ENCODE assay signal across 29 cellular contexts in genomic region chr7:27359737-27360136, GRCh38.
"Had no signal": no experiment of that assay in that cellular context is flagged by ENCODE, and none has a peak within 500 bp of the region (broad histone marks: within the 10 kb centered on the region; RNA-seq: fewer than 3 reads in every experiment).

No MANE protein-coding gene starts in this region.

- ATAC-seq: activated CD4-positive, alpha-beta T cell treated with anti-CD3 and anti-CD28 coated beads for 36 hours; activated T-helper 17 cell treated with anti-CD3 and anti-CD28 coated beads, Interleukin-2, amount 50 U/mL, for 72 hours; PC-3; T-helper 17 cell had no signal

- H3K27ac ChIP-seq: KMS-11 had no signal

- FAIRE-seq: astrocyte, RCC 7860, TTC549 had no signal

- H3K9me3 Mint-ChIP-seq: activated CD4-positive, alpha-beta memory T cell treated with anti-CD3 and anti-CD28 coated beads, Interleukin-2, amount 10 ng/mL, durations not matched to agents 7 days and 5 days; activated naive CD4-positive, alpha-beta T cell treated with anti-CD3 and anti-CD28 coated beads for 36 hours; activated T-helper 17 cell treated with anti-CD3 and anti-CD28 coated beads, Interleukin-2, amount 50 U/mL, for 72 hours; central memory CD8-positive, alpha-beta T cell had no signal

- H3K36me3 Mint-ChIP-seq: activated naive CD8-positive, alpha-beta T cell; brain; IgD-negative memory B cell had no signal

- H3K36me3 ChIP-seq: MG63 had no signal

- H3K9ac ChIP-seq: KMS-11 had no signal

- H3K4me3 Mint-ChIP-seq: activated CD4-positive, alpha-beta memory T cell treated with anti-CD3 and anti-CD28 coated beads, Interleukin-2, amount 10 ng/mL, durations not matched to agents 7 days and 5 days; activated CD4-positive, alpha-beta T cell treated with anti-CD3 and anti-CD28 coated beads for 36 hours; activated naive CD4-positive, alpha-beta T cell treated with anti-CD3 and anti-CD28 coated beads for 36 hours; activated naive CD8-positive, alpha-beta T cell; activated T-helper 17 cell treated with anti-CD3 and anti-CD28 coated beads, Interleukin-2, amount 50 U/mL, for 72 hours; brain; central memory CD8-positive, alpha-beta T cell; IgD-negative memory B cell; T-helper 17 cell had no signal

- DNase-seq: activated CD4-positive, alpha-beta memory T cell treated with anti-CD3 and anti-CD28 coated beads, Interleukin-2, amount 10 ng/mL, durations not matched to agents 7 days and 5 days; activated CD4-positive, alpha-beta T cell treated with anti-CD3 and anti-CD28 coated beads for 36 hours; activated CD4-positive, alpha-beta T cell treated with anti-CD3 and anti-CD28 coated beads, Interleukin-2, amount 50 U/mL, for 1 hour; activated gamma-delta T cell; activated naive CD4-positive, alpha-beta T cell treated with anti-CD3 and anti-CD28 coated beads for 36 hours; activated T-cell treated with anti-CD3 and anti-CD28 coated beads for 4 hours; activated T-cell treated with anti-CD3 and anti-CD28 coated beads, Interleukin-2, amount 50 U/mL, for 48 hours; amygdala; MG63; NCI-H1048; NCI-H1417; NCI-H1694 treated with DMSO at 0.1 percent for 48 hours; NCI-H2029 treated with DMSO at 0.1 percent for 48 hours; NCI-H345; NCI-H510A treated with DMSO at 0.1 percent for 48 hours; NCI-H69; PC-3; SHP77 treated with DMSO at 0.1 percent for 48 hours; T-helper 17 cell; T-helper 9 cell had no signal

- H3K4me1 Mint-ChIP-seq: activated CD4-positive, alpha-beta memory T cell treated with anti-CD3 and anti-CD28 coated beads, Interleukin-2, amount 10 ng/mL, durations not matched to agents 7 days and 5 days; activated CD4-positive, alpha-beta T cell treated with anti-CD3 and anti-CD28 coated beads for 36 hours; activated T-helper 17 cell treated with anti-CD3 and anti-CD28 coated beads, Interleukin-2, amount 50 U/mL, for 72 hours; central memory CD8-positive, alpha-beta T cell; IgD-negative memory B cell; T-helper 17 cell had no signal

- H3K9me3 ChIP-seq: MG63 had no signal

- H3K27ac Mint-ChIP-seq: activated CD4-positive, alpha-beta memory T cell treated with anti-CD3 and anti-CD28 coated beads, Interleukin-2, amount 10 ng/mL, durations not matched to agents 7 days and 5 days; activated CD4-positive, alpha-beta T cell treated with anti-CD3 and anti-CD28 coated beads for 36 hours; activated naive CD4-positive, alpha-beta T cell treated with anti-CD3 and anti-CD28 coated beads for 36 hours; activated naive CD8-positive, alpha-beta T cell; activated T-helper 17 cell treated with anti-CD3 and anti-CD28 coated beads, Interleukin-2, amount 50 U/mL, for 72 hours; brain; IgD-negative memory B cell; T-helper 17 cell had no signal

- H3K4me3 ChIP-seq: MG63 had no signal

- H3K4me2 ChIP-seq: KMS-11 had no signal
